24 cellular contexts compared by ENCODE assay signal in the genomic region with DNA sequence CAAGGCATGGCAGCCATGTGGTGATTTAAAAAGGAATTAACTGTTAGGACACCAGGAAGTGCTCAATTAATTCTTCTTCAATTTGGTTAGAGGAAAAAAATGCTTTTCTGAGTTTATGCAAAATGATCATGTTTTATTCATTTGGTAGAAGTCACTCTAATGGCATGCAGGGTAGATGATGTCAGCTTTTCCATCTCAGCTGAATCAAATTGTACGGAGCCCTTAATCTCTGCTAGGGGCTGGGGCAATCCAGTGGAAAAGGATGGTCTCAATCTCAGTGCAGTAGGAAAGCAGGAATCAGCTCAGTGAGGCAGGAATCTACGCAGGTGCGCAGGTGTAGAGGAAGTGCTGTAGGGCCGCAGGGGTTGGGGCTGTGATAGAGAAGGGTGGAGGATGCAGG.
DNase-seq lines count a peak whose midpoint lies in the region; ATAC-seq, FAIRE-seq and TF ChIP-seq lines count a peak whose summit lies in the region.
"Had no signal": no experiment of that assay in that cellular context is flagged by ENCODE, and none has a peak within 500 bp of the region (broad histone marks: within the 10 kb centered on the region; RNA-seq: fewer than 3 reads in every experiment).

No MANE protein-coding gene starts in this region.

- no peak overlapping the region for H3K4me3 ChIP-seq in foreskin fibroblast (ENCODE audit: low read depth in 1 of 2, low read length in 2 of 2)
- H3K4me3 ChIP-seq in upper lobe of right lung: no peak overlapping the region
- H3K4me3 ChIP-seq: GM23338, transverse colon had no signal

- ATAC-seq in activated B cell treated with CpG ODN at 0.5 μM for 24 hours (ENCODE audit: low read depth): no peak
- ATAC-seq in upper lobe of right lung: no peak
- ATAC-seq: CD8-positive, alpha-beta T cell; GM23338; Right ventricle myocardium inferior; stimulated activated memory B cell treated with anti-CD40 and anti-IgM and Interleukin-4, amounts not matched to agents 10 μg/mL and 1 μg/mL and 100 μg/mL, for 72 hours had no signal

- H3K27me3 ChIP-seq in upper lobe of right lung: no peaks in the 10 kb centered on the region
- H3K27me3 ChIP-seq: transverse colon had no signal

- CTCF ChIA-PET in activated B cell treated with CpG ODN at 0.5 μM for 24 hours (lab: Charles Lee): no interaction called here

- peaks cover 6% of the 10 kb centered on the region for H3K36me3 Mint-ChIP-seq in activated B cell treated with CpG ODN at 0.5 μM for 24 hours (ENCODE audit: low read depth)
- H3K36me3 Mint-ChIP-seq: CD8-positive, alpha-beta T cell had no signal

- peak overlapping the region; percentile 19 for H3K27ac Mint-ChIP-seq in activated B cell treated with CpG ODN at 0.5 μM for 24 hours
- H3K27ac Mint-ChIP-seq: CD8-positive, alpha-beta T cell; dendritic cell treated with granulocyte-macrophage colony-stimulating factor and Interleukin-4, amounts not matched to agents 40 ng/mL and 50 ng/mL, for 4 days; GM23338; stimulated activated memory B cell treated with anti-CD40 and anti-IgM and Interleukin-4, amounts not matched to agents 10 μg/mL and 1 μg/mL and 100 μg/mL, for 72 hours had no signal

- TF ChIP-seq POLR2A in H54 (IDR thresholded peaks at IDR 0.05; ENCODE audit: low read depth, low read length): no peak

- DNase-seq in DMS 273 (lab: John Stamatoyannopoulos, UW; ENCODE audit: unreplicated experiment): peak; percentile 50
- DNase-seq in DMS 273 treated with DMSO at 0.1 percent for 48 hours (lab: John Stamatoyannopoulos, UW): no peak
- DNase-seq in activated B cell treated with CpG ODN at 0.5 μM for 24 hours: no peak
- DNase-seq in foreskin fibroblast: peak; percentile 56 to 82
- no peak for DNase-seq in upper lobe of right lung
- DNase-seq in medulla oblongata (ENCODE audit: extremely low spot score): no peak
- no peak for DNase-seq in H54 (ENCODE audit: insufficient read length, low spot score)
- DNase-seq in head of caudate nucleus: no peak
- DNase-seq: activated CD4-positive, CD25-positive, alpha-beta regulatory T cell treated with anti-CD3 and anti-CD28 coated beads, Interleukin-2, amount 50 U/mL, for 72 hours; activated gamma-delta T cell; anterior cingulate cortex; CD8-positive, alpha-beta T cell; KBM-7; kidney; NCI-H1092 treated with DMSO at 0.1 percent for 48 hours; NCI-H524; T-helper 2 cell; transverse colon had no signal

- no peak overlapping the region for H3K4me3 Mint-ChIP-seq in activated B cell treated with CpG ODN at 0.5 μM for 24 hours
- H3K4me3 Mint-ChIP-seq: CD8-positive, alpha-beta T cell; dendritic cell treated with granulocyte-macrophage colony-stimulating factor and Interleukin-4, amounts not matched to agents 40 ng/mL and 50 ng/mL, for 4 days; GM23338; stimulated activated memory B cell treated with anti-CD40 and anti-IgM and Interleukin-4, amounts not matched to agents 10 μg/mL and 1 μg/mL and 100 μg/mL, for 72 hours had no signal

- FAIRE-seq in H54 (lab: Jason Lieb, UNC): no peak
- FAIRE-seq: kidney had no signal

- no peaks in the 10 kb centered on the region for H3K27me3 Mint-ChIP-seq in activated B cell treated with CpG ODN at 0.5 μM for 24 hours
- H3K27me3 Mint-ChIP-seq: stimulated activated memory B cell treated with anti-CD40 and anti-IgM and Interleukin-4, amounts not matched to agents 10 μg/mL and 1 μg/mL and 100 μg/mL, for 72 hours had no signal

- H3K36me3 ChIP-seq in upper lobe of right lung: no peaks in the 10 kb centered on the region
- H3K36me3 ChIP-seq: transverse colon had no signal

- H3K4me1 ChIP-seq in upper lobe of right lung: peaks cover 61% of the 10 kb centered on the region

- no peaks in the 10 kb centered on the region for H3K9me3 ChIP-seq in upper lobe of right lung
- H3K9me3 ChIP-seq: transverse colon had no signal

- no peaks in the 10 kb centered on the region for H3K9me3 Mint-ChIP-seq in activated B cell treated with CpG ODN at 0.5 μM for 24 hours
- H3K9me3 Mint-ChIP-seq: CD8-positive, alpha-beta T cell; dendritic cell treated with granulocyte-macrophage colony-stimulating factor and Interleukin-4, amounts not matched to agents 40 ng/mL and 50 ng/mL, for 4 days; GM23338; stimulated activated memory B cell treated with anti-CD40 and anti-IgM and Interleukin-4, amounts not matched to agents 10 μg/mL and 1 μg/mL and 100 μg/mL, for 72 hours had no signal

- peaks cover 67% of the 10 kb centered on the region for H3K4me1 Mint-ChIP-seq in activated B cell treated with CpG ODN at 0.5 μM for 24 hours
- H3K4me1 Mint-ChIP-seq: GM23338 had no signal

- POLR2A ChIA-PET in activated B cell treated with CpG ODN at 0.5 μM for 24 hours (lab: Charles Lee): interaction anchor here (0.5 to 1.1 kb wide), 2 partner anchors 10 to 138 kb away, joined by 4 read pairs; no protein-coding TSS in a partner anchor

- TF ChIP-seq CTCF in activated B cell treated with CpG ODN at 0.5 μM for 24 hours (IDR thresholded peaks at IDR 0.05): no peak
- TF ChIP-seq CTCF in foreskin fibroblast (IDR thresholded peaks at IDR 0.05; ENCODE audit: low read depth, low read length): no peak
- no peak for TF ChIP-seq CTCF in upper lobe of right lung (IDR thresholded peaks at IDR 0.05)

- intact Hi-C loops in activated B cell treated with CpG ODN at 0.5 μM for 24 hours (cut with micrococcal nuclease) (no loop called here), upper lobe of right lung (cut with DNase I) (no loop called here), head of caudate nucleus (cut with DNase I) (no loop called here)

- peak overlapping the region; percentile 9 for H3K27ac ChIP-seq in upper lobe of right lung
- H3K27ac ChIP-seq: 22Rv1, HL-60, transverse colon had no signal

Comparison
In these comparisons a context has a peak if more than half of its experiments do, and no peak if none do; other contexts are left out.
1. DNase-seq: peak in DMS 273 (single experiment) and foreskin fibroblast (2 of 2); none in DMS 273 treated with DMSO at 0.1 percent for 48 hours (single experiment), activated B cell treated with CpG ODN at 0.5 μM for 24 hours (single experiment), upper lobe of right lung (single experiment), medulla oblongata (single experiment), H54 (single experiment) and head of caudate nucleus (0 of 42).